In the genomic region with DNA sequence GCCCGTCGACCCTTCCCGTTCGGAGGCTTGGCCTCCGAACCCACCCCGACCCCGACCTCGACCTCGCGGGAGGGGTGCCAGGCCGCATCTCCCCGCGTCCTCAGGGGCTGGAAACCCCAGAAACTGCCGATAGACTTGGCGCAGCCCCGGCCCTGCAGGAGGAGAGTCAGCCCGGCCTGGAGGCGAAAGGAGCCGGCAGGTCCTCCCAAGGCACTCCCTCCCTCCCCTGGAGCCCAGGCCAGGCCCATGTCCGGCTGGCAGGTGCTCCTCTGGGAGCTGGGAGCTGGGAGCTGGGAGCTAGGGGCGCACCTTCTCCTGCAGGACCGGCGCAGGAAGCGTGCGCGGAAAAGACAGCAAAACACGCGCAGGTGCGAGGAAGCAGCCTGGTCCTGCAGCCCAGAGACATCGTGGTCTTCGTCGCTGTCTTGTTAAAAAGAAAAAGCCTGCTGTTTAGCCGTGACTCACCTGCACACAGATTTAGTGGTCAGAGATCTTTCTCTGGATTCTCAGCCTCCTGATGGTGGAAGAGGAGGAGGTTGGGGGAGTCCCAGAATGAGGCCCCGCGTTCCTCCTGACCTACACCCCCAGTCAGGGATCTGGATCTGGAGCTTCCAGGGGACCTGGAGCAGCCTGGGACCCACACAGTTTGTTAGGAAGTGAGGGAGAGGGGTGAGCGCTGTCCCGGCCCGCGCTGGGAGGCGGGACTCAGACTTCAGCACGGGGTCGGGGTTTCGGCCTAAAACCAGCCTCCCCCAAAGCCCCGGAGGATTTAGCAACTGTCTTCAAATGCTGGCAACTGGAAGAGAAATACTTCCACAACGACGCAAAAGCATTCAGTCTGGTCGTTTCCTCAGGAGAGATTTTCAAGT, we compare ENCODE assay signal across 8 cellular contexts. TPM values are rescaled to one million over a fixed set of nuclear protein-coding genes. Genes with fewer than 3 reads are reported as not detected.
A peak's percentile ranks its signal among the peaks of the same experiment; 100 is the strongest.
DNase-seq lines count a peak whose midpoint lies in the region; ATAC-seq and TF ChIP-seq lines count a peak whose summit lies in the region.

No MANE protein-coding gene starts in this region.

- peak in 1 of 2 experiments; percentile 49 for DNase-seq in PC-9

- TSS peak; percentile 29 for BruUV-seq in PC-9 (replicated peaks; lab: Mats Ljungman, UMichigan)

- CTCF ChIA-PET in PC-9 (lab: Charles Lee), result no interaction called here

- H3K9ac ChIP-seq in neural cell (ENCODE audit: low read length), result peak overlapping the region; percentile 9

- H3K4me2 ChIP-seq in PC-9 (peak overlapping the region; percentile 86), neural cell (ENCODE audit: low read length) (no peak overlapping the region)

- no peak for TF ChIP-seq EP300 in neural cell (conservative IDR thresholded peaks at IDR 0.05; ENCODE audit: poor library complexity, severe bottlenecking)

- H3K9me2 ChIP-seq in PC-9 (ENCODE audit: insufficient read depth) (no peaks in the 10 kb centered on the region), neural cell (ENCODE audit: insufficient read depth, low read length) (no peaks in the 10 kb centered on the region)

- H3K27ac ChIP-seq in PC-9 (0 out of 2 replicates have a peak overlapping the region, but pooled peaks have one; percentile 42), neural cell (ENCODE audit: low read length) (no peak overlapping the region)

- H3K79me2 ChIP-seq in PC-9 (ENCODE audit: low read depth) (peaks cover 40% of the 10 kb centered on the region), neural cell (replicated peaks; ENCODE audit: insufficient read depth, low read length) (no peaks in the 10 kb centered on the region)

- intact Hi-C loops in PC-9 (cut with micrococcal nuclease; ENCODE audit: unreplicated experiment), result loop anchor here (5.0 kb wide), 1 partner anchor 131 kb away; no protein-coding TSS in a partner anchor

- no peak for TF ChIP-seq RAD21 in neural cell (conservative IDR thresholded peaks at IDR 0.05)

- H3K9me3 ChIP-seq in PC-9 (ENCODE audit: insufficient read depth, low read depth) (no peaks in the 10 kb centered on the region), neural cell (ENCODE audit: low read length) (no peaks in the 10 kb centered on the region)

- peaks cover 31% of the 10 kb centered on the region for H3K4me1 ChIP-seq in PC-9 (replicated peaks; ENCODE audit: insufficient read depth)

- H4K20me1 ChIP-seq in PC-9 (ENCODE audit: insufficient read depth) (no peaks in the 10 kb centered on the region), neural cell (ENCODE audit: insufficient read depth) (no peaks in the 10 kb centered on the region)

- 0 out of 2 replicates have a peak, but pooled peaks cover 3% of the 10 kb centered on the region for H3K36me3 ChIP-seq in PC-9 (ENCODE audit: low read depth)
- no peaks in the 10 kb centered on the region for H3K36me3 ChIP-seq in neural cell (ENCODE audit: insufficient read depth, low read length)

- H2AFZ ChIP-seq in PC-9 (peak overlapping the region; percentile 92), neural cell (ENCODE audit: low read depth, low read length) (no peak overlapping the region)

- H3F3A ChIP-seq in PC-9 (ENCODE audit: insufficient read depth, low read depth) (peaks cover 29% of the 10 kb centered on the region), neural cell (ENCODE audit: insufficient read depth, low read length, poor library complexity, severe bottlenecking) (no peaks in the 10 kb centered on the region)

- ATAC-seq in GM21737 (IDR thresholded peaks at IDR 0.05; ENCODE audit: unreplicated experiment) (peak; percentile 3), esophagus mucosa (peak; percentile 14), HG03521 (IDR thresholded peaks at IDR 0.05; ENCODE audit: unreplicated experiment) (no peak), GM18519 (IDR thresholded peaks at IDR 0.05; ENCODE audit: low FRiP score, unreplicated experiment) (no peak), GM21825 (IDR thresholded peaks at IDR 0.05; ENCODE audit: unreplicated experiment) (no peak), GM21786 (IDR thresholded peaks at IDR 0.05; ENCODE audit: unreplicated experiment) (no peak)

- H3K27me3 ChIP-seq in PC-9 (ENCODE audit: insufficient read depth, low read depth) (no peaks in the 10 kb centered on the region), neural cell (ENCODE audit: insufficient read depth, low read depth, low read length) (peaks cover 53% of the 10 kb centered on the region)

- POLR2A ChIA-PET in PC-9 (lab: Charles Lee; ENCODE audit: unreplicated experiment), result interaction anchor here (0.6 to 0.9 kb wide), 2 partner anchors 44 to 79 kb away, joined by 4 to 6 read pairs; no protein-coding TSS in a partner anchor

- peak overlapping the region; percentile 95 for H3K4me3 ChIP-seq in PC-9
- peak overlapping the region; percentile 54 for H3K4me3 ChIP-seq in neural cell (ENCODE audit: low read length)

- TF ChIP-seq CTCF in PC-9 (conservative IDR thresholded peaks at IDR 0.05), result no peak
- TF ChIP-seq CTCF in neural cell (IDR thresholded peaks at IDR 0.05; ENCODE audit: poor library complexity, severe bottlenecking), result no peak

TF ChIP-seq in neural cell, 6 proteins besides CTCF, POLR2A, EP300 and RAD21:
- TF ChIP-seq POLR2AphosphoS5 (IDR thresholded peaks at IDR 0.05), result no peak
- no peak for TF ChIP-seq MXI1 (conservative IDR thresholded peaks at IDR 0.05; ENCODE audit: poor library complexity, severe bottlenecking)
- no peak for TF ChIP-seq SMC3 (conservative IDR thresholded peaks at IDR 0.05; ENCODE audit: poor library complexity)
- peak; percentile 66 for TF ChIP-seq EZH2 (IDR thresholded peaks at IDR 0.05; ENCODE audit: borderline replicate concordance, insufficient read depth, low read length, poor library complexity, severe bottlenecking)
- no peak for TF ChIP-seq TAF1 (IDR thresholded peaks at IDR 0.05; ENCODE audit: low read depth)
- TF ChIP-seq, protein P1, sequence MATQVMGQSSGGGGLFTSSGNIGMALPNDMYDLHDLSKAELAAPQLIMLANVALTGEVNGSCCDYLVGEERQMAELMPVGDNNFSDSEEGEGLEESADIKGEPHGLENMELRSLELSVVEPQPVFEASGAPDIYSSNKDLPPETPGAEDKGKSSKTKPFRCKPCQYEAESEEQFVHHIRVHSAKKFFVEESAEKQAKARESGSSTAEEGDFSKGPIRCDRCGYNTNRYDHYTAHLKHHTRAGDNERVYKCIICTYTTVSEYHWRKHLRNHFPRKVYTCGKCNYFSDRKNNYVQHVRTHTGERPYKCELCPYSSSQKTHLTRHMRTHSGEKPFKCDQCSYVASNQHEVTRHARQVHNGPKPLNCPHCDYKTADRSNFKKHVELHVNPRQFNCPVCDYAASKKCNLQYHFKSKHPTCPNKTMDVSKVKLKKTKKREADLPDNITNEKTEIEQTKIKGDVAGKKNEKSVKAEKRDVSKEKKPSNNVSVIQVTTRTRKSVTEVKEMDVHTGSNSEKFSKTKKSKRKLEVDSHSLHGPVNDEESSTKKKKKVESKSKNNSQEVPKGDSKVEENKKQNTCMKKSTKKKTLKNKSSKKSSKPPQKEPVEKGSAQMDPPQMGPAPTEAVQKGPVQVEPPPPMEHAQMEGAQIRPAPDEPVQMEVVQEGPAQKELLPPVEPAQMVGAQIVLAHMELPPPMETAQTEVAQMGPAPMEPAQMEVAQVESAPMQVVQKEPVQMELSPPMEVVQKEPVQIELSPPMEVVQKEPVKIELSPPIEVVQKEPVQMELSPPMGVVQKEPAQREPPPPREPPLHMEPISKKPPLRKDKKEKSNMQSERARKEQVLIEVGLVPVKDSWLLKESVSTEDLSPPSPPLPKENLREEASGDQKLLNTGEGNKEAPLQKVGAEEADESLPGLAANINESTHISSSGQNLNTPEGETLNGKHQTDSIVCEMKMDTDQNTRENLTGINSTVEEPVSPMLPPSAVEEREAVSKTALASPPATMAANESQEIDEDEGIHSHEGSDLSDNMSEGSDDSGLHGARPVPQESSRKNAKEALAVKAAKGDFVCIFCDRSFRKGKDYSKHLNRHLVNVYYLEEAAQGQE (IDR thresholded peaks at IDR 0.05; ENCODE audit: borderline replicate concordance), result no peak

RNA-seq across cellular contexts. Expression of a gene that starts 0.7 kb away (rescaled TPM):
- total RNA-seq in PC-9 (2021), result 37.9 and 44.4 TPM in 2 replicates
- 25.5 TPM for total RNA-seq in esophagus mucosa
- polyA plus RNA-seq in neural cell, result 1.6 and 3.3 TPM in 2 replicates
- 4.6 and 6.8 TPM in 2 replicates for polyA minus RNA-seq in neural cell

Comparison
In these comparisons a context has a peak if more than half of its experiments do, and no peak if none do; other contexts are left out.
1. ATAC-seq: peak in GM21737 (single experiment) and esophagus mucosa (single experiment); none in HG03521 (single experiment), GM18519 (single experiment), GM21825 (single experiment) and GM21786 (single experiment).